In genomic region chr6:4638641-4639040, GRCh38 we compare ENCODE assay signal across 30 cellular contexts.
"Had no signal": no experiment of that assay in that cellular context is flagged by ENCODE, and none has a peak within 500 bp of the region (broad histone marks: within the 10 kb centered on the region; RNA-seq: fewer than 3 reads in every experiment).

No MANE protein-coding gene starts in this region.

- H3K27ac Mint-ChIP-seq: immature natural killer cell, mesothelial cell of epicardium, naive B cell, nephron had no signal

- ATAC-seq: heart left ventricle, left colon, pancreas, right cardiac atrium, sciatic nerve, upper lobe of right lung had no signal

- H3K27me3 ChIP-seq: heart left ventricle, pancreas, stomach, testis, thyroid gland, transverse colon, upper lobe of right lung had no signal

- H3K4me3 Mint-ChIP-seq: immature natural killer cell, mesothelial cell of epicardium, naive B cell, nephron, neural crest cell had no signal

- H3K36me3 ChIP-seq: heart left ventricle, left ventricle myocardium inferior, pancreas, prostate gland, stomach, thyroid gland, transverse colon, upper lobe of right lung had no signal

- H3K4me3 ChIP-seq: heart left ventricle, left ventricle myocardium inferior, lung, pancreas, prostate gland, skin epidermis, stomach, testis, thyroid gland, transverse colon, upper lobe of right lung had no signal

- H3K36me3 Mint-ChIP-seq: immature natural killer cell had no signal

- H3K27ac ChIP-seq: heart left ventricle, left ventricle myocardium inferior, pancreas, prostate gland, skin epidermis, stomach, testis, thyroid gland, transverse colon, upper lobe of right lung had no signal

- H3K9me3 Mint-ChIP-seq: neural crest cell had no signal

- H3K4me1 Mint-ChIP-seq: immature natural killer cell, naive B cell, neural crest cell had no signal

- H3K9me3 ChIP-seq: pancreas, prostate gland, stomach, testis, thyroid gland, transverse colon had no signal

- H3K4me1 ChIP-seq: heart left ventricle, left ventricle myocardium inferior, pancreas, prostate gland, stomach, testis, thyroid gland, transverse colon, upper lobe of right lung had no signal

- DNase-seq: heart left ventricle; hypothalamus; immature natural killer cell; kidney; left colon; left ventricle myocardium inferior; mesendoderm; naive B cell; nucleus accumbens; pancreas; posterior cingulate gyrus; retina; right cardiac atrium; stimulated activated CD4-positive, alpha-beta T cell treated with anti-CD3 and anti-CD28 coated beads, Interleukin-12 subunit alpha, Interleukin-12 subunit beta, amount 100 ng/mL, for 4 hours; stimulated activated CD4-positive, alpha-beta T cell treated with anti-CD3 and anti-CD28 coated beads, Interleukin-15, amount 100 ng/mL, for 24 hours; stimulated activated CD4-positive, alpha-beta T cell treated with anti-CD3 and anti-CD28 coated beads, Interleukin-2, amount 100 ng/mL, for 24 hours; stimulated activated CD4-positive, alpha-beta T cell treated with anti-CD3 and anti-CD28 coated beads, Interleukin-4, amount 100 ng/mL, for 1 hour; stimulated activated naive CD4-positive, alpha-beta T cell; stomach; testis; thyroid gland; transverse colon; upper lobe of right lung had no signal
